In genomic region chr17:40482722-40483121, GRCh38 we compare ENCODE assay signal across 17 cellular contexts. TPM values are rescaled to one million over a fixed set of nuclear protein-coding genes. Genes with fewer than 3 reads are reported as not detected.
A peak's percentile ranks its signal among the peaks of the same experiment; 100 is the strongest.
DNase-seq lines count a peak whose midpoint lies in the region; ATAC-seq and TF ChIP-seq lines count a peak whose summit lies in the region.
"Had no signal": no experiment of that assay in that cellular context is flagged by ENCODE, and none has a peak within 500 bp of the region (broad histone marks: within the 10 kb centered on the region; RNA-seq: fewer than 3 reads in every experiment).

No MANE protein-coding gene starts in this region.

- peaks cover 4% of the 10 kb centered on the region for H3K27me3 Mint-ChIP-seq in activated CD8-positive, alpha-beta memory T cell treated with anti-CD3 and anti-CD28 coated beads, Interleukin-2, amount 10 ng/mL, durations not matched to agents 7 days and 5 days
- no peaks in the 10 kb centered on the region for H3K27me3 Mint-ChIP-seq in T-cell

- no peak overlapping the region for H3K4me3 Mint-ChIP-seq in activated CD8-positive, alpha-beta memory T cell treated with anti-CD3 and anti-CD28 coated beads, Interleukin-2, amount 10 ng/mL, durations not matched to agents 7 days and 5 days
- no peak overlapping the region for H3K4me3 Mint-ChIP-seq in T-cell
- peak overlapping the region; percentile 67 for H3K4me3 Mint-ChIP-seq in stimulated activated effector memory CD8-positive, alpha-beta T cell treated with anti-CD3 and anti-CD28 coated beads, Interleukin-12 subunit alpha, Interleukin-12 subunit beta, amount 100 ng/mL, for 72 hours

- H2AFZ ChIP-seq in mammary epithelial cell (ENCODE audit: low read depth, low read length), result no peak overlapping the region

- intact Hi-C loops in mammary epithelial cell (cut with micrococcal nuclease) (no loop called here), left ventricle myocardium inferior (cut with micrococcal nuclease) (no loop called here), transverse colon (cut with DNase I; ENCODE audit: low total_unique reads) (no loop called here)

- peaks cover 24% of the 10 kb centered on the region for H3K79me2 ChIP-seq in mammary epithelial cell (ENCODE audit: insufficient read depth, low read length)

- H3K4me3 ChIP-seq in mammary epithelial cell (replicated peaks in 1 of 3; ENCODE audit: insufficient read depth in 1 of 3, low read depth in 2 of 3, low read length in 3 of 3) (no peak overlapping the region), left ventricle myocardium inferior (no peak overlapping the region), transverse colon (no peak overlapping the region)
- H3K4me3 ChIP-seq: SJCRH30 had no signal

- no peak for TF ChIP-seq POLR2A in transverse colon (IDR thresholded peaks at IDR 0.05)

- no peak for DNase-seq in activated CD8-positive, alpha-beta memory T cell treated with anti-CD3 and anti-CD28 coated beads, Interleukin-2, amount 10 ng/mL, durations not matched to agents 7 days and 5 days
- DNase-seq in activated CD8-positive, alpha-beta memory T cell treated with anti-CD3 and anti-CD28 coated beads for 24 hours, result no peak
- DNase-seq in T-cell (no peak), mammary epithelial cell (peak; percentile 65), left ventricle myocardium inferior (no peak), superior temporal gyrus (ENCODE audit: extremely low spot score) (no peak), transverse colon (no peak)
- no peak for DNase-seq in stimulated activated effector memory CD8-positive, alpha-beta T cell treated with anti-CD3 and anti-CD28 coated beads, Interleukin-12 subunit alpha, Interleukin-12 subunit beta, amount 100 ng/mL, for 72 hours (ENCODE audit: low spot score in 2 of 2)
- DNase-seq: Caco-2, mesenchymal stem cell, NCI-H1436 treated with DMSO at 0.1 percent for 48 hours, NCI-H345, nucleus accumbens, SJCRH30 had no signal

- no peak for TF ChIP-seq EP300 in transverse colon (IDR thresholded peaks at IDR 0.05; ENCODE audit: low read depth)

- peak overlapping the region; percentile 36 for H3K27ac Mint-ChIP-seq in activated CD8-positive, alpha-beta memory T cell treated with anti-CD3 and anti-CD28 coated beads, Interleukin-2, amount 10 ng/mL, durations not matched to agents 7 days and 5 days
- H3K27ac Mint-ChIP-seq in T-cell, result peak overlapping the region; percentile 75 to 98
- peak overlapping the region; percentile 93 for H3K27ac Mint-ChIP-seq in stimulated activated effector memory CD8-positive, alpha-beta T cell treated with anti-CD3 and anti-CD28 coated beads, Interleukin-12 subunit alpha, Interleukin-12 subunit beta, amount 100 ng/mL, for 72 hours

- in situ Hi-C loops in mammary epithelial cell (cut with MboI; ENCODE audit: low sequenced_read_pairs in 2 of 2), result no loop called here
- in situ Hi-C loops in transverse colon (cut with MboI; ENCODE audit: low pct_ligation_motif_present in 1 of 4, low pct_unique_long_range_greater_than_20kb in 1 of 4, low sequenced_read_pairs in 3 of 4), result no loop called here

- H3K36me3 Mint-ChIP-seq in activated CD8-positive, alpha-beta memory T cell treated with anti-CD3 and anti-CD28 coated beads, Interleukin-2, amount 10 ng/mL, durations not matched to agents 7 days and 5 days, result peaks cover 3% of the 10 kb centered on the region
- H3K36me3 Mint-ChIP-seq in T-cell, result no peaks in the 10 kb centered on the region
- H3K36me3 Mint-ChIP-seq in stimulated activated effector memory CD8-positive, alpha-beta T cell treated with anti-CD3 and anti-CD28 coated beads, Interleukin-12 subunit alpha, Interleukin-12 subunit beta, amount 100 ng/mL, for 72 hours, result peaks cover 13% of the 10 kb centered on the region

- ATAC-seq in activated CD8-positive, alpha-beta memory T cell treated with anti-CD3 and anti-CD28 coated beads, Interleukin-2, amount 10 ng/mL, durations not matched to agents 7 days and 5 days, result no peak
- ATAC-seq in T-cell (replicated peaks in 1 of 4), result no peak
- no peak for ATAC-seq in stimulated activated effector memory CD8-positive, alpha-beta T cell treated with anti-CD3 and anti-CD28 coated beads, Interleukin-12 subunit alpha, Interleukin-12 subunit beta, amount 100 ng/mL, for 72 hours
- ATAC-seq: sciatic nerve had no signal

- POLR2A ChIA-PET in T-cell (lab: Charles Lee), result no interaction called here

- H3K9me3 ChIP-seq in mammary epithelial cell (replicated peaks; ENCODE audit: insufficient read depth, low read length) (no peaks in the 10 kb centered on the region), left ventricle myocardium inferior (replicated peaks) (no peaks in the 10 kb centered on the region), transverse colon (no peaks in the 10 kb centered on the region)
- H3K9me3 ChIP-seq: Caco-2, SJCRH30 had no signal

- no peak for TF ChIP-seq CTCF in mammary epithelial cell (conservative IDR thresholded peaks at IDR 0.05 in 1 of 2, IDR thresholded peaks at IDR 0.05 in 1 of 2; ENCODE audit: extremely low read depth in 1 of 2, insufficient read depth in 1 of 2, low read depth in 1 of 2, low read length in 2 of 2)
- no peak for TF ChIP-seq CTCF in left ventricle myocardium inferior (IDR thresholded peaks at IDR 0.05; ENCODE audit: borderline replicate concordance)
- TF ChIP-seq CTCF in transverse colon (IDR thresholded peaks at IDR 0.05), result no peak

- peak overlapping the region; percentile 13 for H3K27ac ChIP-seq in mammary epithelial cell (ENCODE audit: insufficient read depth, low read depth, low read length)
- no peak overlapping the region for H3K27ac ChIP-seq in left ventricle myocardium inferior (replicated peaks)
- H3K27ac ChIP-seq in transverse colon, result no peak overlapping the region
- H3K27ac ChIP-seq: SJCRH30 had no signal

- no TSS peak for BruUV-seq in mammary epithelial cell (replicated peaks; lab: Mats Ljungman, UMichigan)

- CTCF ChIA-PET in activated CD8-positive, alpha-beta memory T cell treated with anti-CD3 and anti-CD28 coated beads, Interleukin-2, amount 10 ng/mL, durations not matched to agents 7 days and 5 days (lab: Charles Lee), result no interaction called here
- CTCF ChIA-PET in T-cell (lab: Charles Lee), result interaction anchor here in 1 of 2 donors (0.5 kb wide), 1 partner anchor 1304 kb away, joined by 4 read pairs; no protein-coding TSS in a partner anchor
- CTCF ChIA-PET in mammary epithelial cell (lab: Charles Lee; ENCODE audit: low non-redundant PET), result no interaction called here

- 79% methylated on average over 4 of the region's 6 CpGs for WGBS in mammary epithelial cell (ENCODE audit: low coverage, missing lambda C conversion rate)
- 86 to 91% methylated on average over 4 to 6 of the region's 6 CpGs for WGBS in transverse colon (ENCODE audit: low coverage in 1 of 2), 2 donors

- H3K36me3 ChIP-seq in mammary epithelial cell (ENCODE audit: insufficient read depth, low read length) (peaks cover 70% of the 10 kb centered on the region), left ventricle myocardium inferior (no peaks in the 10 kb centered on the region), transverse colon (no peaks in the 10 kb centered on the region)
- H3K36me3 ChIP-seq: SJCRH30 had no signal

- dilution Hi-C loops in mammary epithelial cell (cut with HindIII; ENCODE audit: low sequenced_read_pairs), result loop anchor here (5.0 kb wide), 1 partner anchor 35 kb away; no protein-coding TSS in a partner anchor

- no peaks in the 10 kb centered on the region for H4K20me1 ChIP-seq in mammary epithelial cell (ENCODE audit: insufficient read depth, low read length)

- no peak overlapping the region for H3K9ac ChIP-seq in mammary epithelial cell (ENCODE audit: insufficient read depth, low read length)

- H3K9me3 Mint-ChIP-seq in activated CD8-positive, alpha-beta memory T cell treated with anti-CD3 and anti-CD28 coated beads, Interleukin-2, amount 10 ng/mL, durations not matched to agents 7 days and 5 days (ENCODE audit: low read depth), result no peaks in the 10 kb centered on the region
- no peaks in the 10 kb centered on the region for H3K9me3 Mint-ChIP-seq in T-cell
- H3K9me3 Mint-ChIP-seq in stimulated activated effector memory CD8-positive, alpha-beta T cell treated with anti-CD3 and anti-CD28 coated beads, Interleukin-12 subunit alpha, Interleukin-12 subunit beta, amount 100 ng/mL, for 72 hours, result no peaks in the 10 kb centered on the region

- H3K4me2 ChIP-seq in mammary epithelial cell (ENCODE audit: insufficient read depth, low read depth, low read length), result no peak overlapping the region

- H3K4me1 Mint-ChIP-seq in activated CD8-positive, alpha-beta memory T cell treated with anti-CD3 and anti-CD28 coated beads, Interleukin-2, amount 10 ng/mL, durations not matched to agents 7 days and 5 days, result peaks cover 54% of the 10 kb centered on the region
- H3K4me1 Mint-ChIP-seq in T-cell, result peaks cover 72 to 88% (median 76%) of the 10 kb centered on the region in 3 donors
- H3K4me1 Mint-ChIP-seq in stimulated activated effector memory CD8-positive, alpha-beta T cell treated with anti-CD3 and anti-CD28 coated beads, Interleukin-12 subunit alpha, Interleukin-12 subunit beta, amount 100 ng/mL, for 72 hours, result peaks cover 88% of the 10 kb centered on the region

- H3K4me1 ChIP-seq in mammary epithelial cell (ENCODE audit: insufficient read depth, low read length) (peaks cover 59% of the 10 kb centered on the region), left ventricle myocardium inferior (peaks cover 4% of the 10 kb centered on the region), transverse colon (peaks cover 6 to 41% (median 13%) of the 10 kb centered on the region in 4 donors)

- H3K27me3 ChIP-seq in mammary epithelial cell (ENCODE audit: insufficient read depth, low read length) (no peaks in the 10 kb centered on the region), left ventricle myocardium inferior (ENCODE audit: low read depth) (no peaks in the 10 kb centered on the region), transverse colon (no peaks in the 10 kb centered on the region)
- H3K27me3 ChIP-seq: SJCRH30 had no signal

RNA-seq across cellular contexts. Expression of gene TNS4, which starts 18.7 kb away (rescaled TPM):
- 1 to 10 TPM; 4.2 to 5.8 TPM for total RNA-seq in activated CD8-positive, alpha-beta memory T cell treated with anti-CD3 and anti-CD28 coated beads, Interleukin-2, amount 10 ng/mL, durations not matched to agents 7 days and 5 days
- total RNA-seq in T-cell, result 1 to 10 TPM in 2 of 5 donors, under 1 TPM in 3; 0.55 to 3.7 (median 0.66) TPM
- total RNA-seq in mammary epithelial cell, result 100 to 1,000 TPM; 170 to 608 TPM
- polyA plus RNA-seq in mammary epithelial cell, result 120 TPM
- 1,186 TPM for polyA minus RNA-seq in mammary epithelial cell
- total RNA-seq in left ventricle myocardium inferior, result not detected
- total RNA-seq in transverse colon, result 1 to 10 TPM in 3 of 4 donors, not detected in 1; 1.2 to 4.2 (median 2.5) TPM
- total RNA-seq: Caco-2, epithelial cell of proximal tubule, glomerular endothelial cell, SJCRH30 had no signal

RNA-seq across cellular contexts. Expression of gene IGFBP4, which starts 39.5 kb away (rescaled TPM):
- 1 to 10 TPM; 3.4 to 5.9 TPM for total RNA-seq in activated CD8-positive, alpha-beta memory T cell treated with anti-CD3 and anti-CD28 coated beads, Interleukin-2, amount 10 ng/mL, durations not matched to agents 7 days and 5 days
- total RNA-seq in T-cell (10 to 100 TPM in 3 of 5 donors, 1 to 10 TPM in 2; 4.0 to 12.3 (median 11.3) TPM), mammary epithelial cell (10 to 100 TPM; 13.0 to 34.5 TPM), left ventricle myocardium inferior (130 TPM), transverse colon (100 to 1,000 TPM in 3 of 4 donors, 10 to 100 TPM in 1; 98.4 to 302 (median 166) TPM)
- polyA plus RNA-seq in mammary epithelial cell, result 28.5 TPM
- 62.7 TPM for polyA minus RNA-seq in mammary epithelial cell

Comparison
In these comparisons a context has a peak if more than half of its experiments do, and no peak if none do; other contexts are left out.
1. H3K27ac Mint-ChIP-seq: peak in every context shown above with its lines; median percentile 93 in stimulated activated effector memory CD8-positive, alpha-beta T cell treated with anti-CD3 and anti-CD28 coated beads, Interleukin-12 subunit alpha, Interleukin-12 subunit beta, amount 100 ng/mL, for 72 hours; 86 in T-cell; 36 in activated CD8-positive, alpha-beta memory T cell treated with anti-CD3 and anti-CD28 coated beads, Interleukin-2, amount 10 ng/mL, durations not matched to agents 7 days and 5 days.
2. RNA of gene TNS4, which starts 18.7 kb away (total RNA-seq): 170 to 608 TPM in mammary epithelial cell; 4.2 to 5.8 TPM in activated CD8-positive, alpha-beta memory T cell treated with anti-CD3 and anti-CD28 coated beads, Interleukin-2, amount 10 ng/mL, durations not matched to agents 7 days and 5 days, 1.2 to 4.2 TPM in transverse colon, 0.55 to 3.7 TPM in T-cell and not detected in left ventricle myocardium inferior (single experiment); every median in the first group is over 10 times any median in the second.